30 cellular contexts compared by ENCODE assay signal in genomic region chr12:132673288-132674179, GRCh38. TPM values are rescaled to one million over a fixed set of nuclear protein-coding genes. Genes with fewer than 3 reads are reported as not detected.
DNase-seq lines count a peak whose midpoint lies in the region; ATAC-seq and TF ChIP-seq lines count a peak whose summit lies in the region.
"Had no signal": no experiment of that assay in that cellular context is flagged by ENCODE, and none has a peak within 500 bp of the region (broad histone marks: within the 10 kb centered on the region; RNA-seq: fewer than 3 reads in every experiment).

No MANE protein-coding gene starts in this region.

- H3K18ac ChIP-seq in mesenchymal stem cell (ENCODE audit: low read depth in 1 of 2, low read length in 2 of 2): no peak overlapping the region

- H2AK5ac ChIP-seq in mesenchymal stem cell (ENCODE audit: low read length, severe bottlenecking): no peak overlapping the region

- no peak overlapping the region for H2AFZ ChIP-seq in mesenchymal stem cell (ENCODE audit: low read depth, low read length)

- no peak overlapping the region for H2BK5ac ChIP-seq in mesenchymal stem cell (ENCODE audit: low read depth, low read length, poor library complexity, severe bottlenecking)

- peak overlapping the region in 1 of 2 experiments; percentile 8 for H3K14ac ChIP-seq in mesenchymal stem cell (ENCODE audit: low read length in 2 of 2)

- H3K4me1 ChIP-seq in BLaER1 (peaks cover 28% of the 10 kb centered on the region), mesenchymal stem cell (ENCODE audit: control insufficient read depth, insufficient read depth, low read depth, low read length) (peaks cover 4% of the 10 kb centered on the region), foreskin keratinocyte (no peaks in the 10 kb centered on the region)
- H3K4me1 ChIP-seq: HAP-1 had no signal

- no peak overlapping the region for H2BK12ac ChIP-seq in mesenchymal stem cell (ENCODE audit: low read length in 2 of 2)

- H3K27ac ChIP-seq in BLaER1: peak overlapping the region; percentile 64; the same call in 1 of the 2 replicates
- H3K27ac ChIP-seq in mesenchymal stem cell (ENCODE audit: low read length, poor library complexity, severe bottlenecking): no peak overlapping the region
- H3K27ac ChIP-seq in foreskin keratinocyte: no peak overlapping the region
- H3K27ac ChIP-seq: HL-60 had no signal

- H4K20me1 ChIP-seq in BLaER1: peaks cover 22% of the 10 kb centered on the region

- H4K8ac ChIP-seq in mesenchymal stem cell (ENCODE audit: low read length): no peak overlapping the region

- H3K4me2 ChIP-seq in BLaER1 (peak overlapping the region; percentile 45), mesenchymal stem cell (ENCODE audit: low read length, poor library complexity, severe bottlenecking) (no peak overlapping the region)

- WGBS in mesenchymal stem cell: 98% methylated on average over 26 of the region's 27 CpGs

- no peak overlapping the region for H2BK15ac ChIP-seq in mesenchymal stem cell (ENCODE audit: low read depth, poor library complexity, severe bottlenecking)

- ATAC-seq in esophagus mucosa (peak; percentile 17), foreskin keratinocyte (no peak), HG03571 (IDR thresholded peaks at IDR 0.05; ENCODE audit: unreplicated experiment) (no peak), HG03469 (IDR thresholded peaks at IDR 0.05; ENCODE audit: unreplicated experiment) (no peak)

- peak overlapping the region; percentile 25 for H4K91ac ChIP-seq in mesenchymal stem cell (ENCODE audit: low read length)

- H3K27me3 ChIP-seq in BLaER1 (no peaks in the 10 kb centered on the region), mesenchymal stem cell (ENCODE audit: control insufficient read depth in 1 of 2, insufficient read depth in 1 of 2, low read length in 2 of 2) (no peaks in the 10 kb centered on the region), foreskin keratinocyte (no peaks in the 10 kb centered on the region)

- H3K79me1 ChIP-seq in mesenchymal stem cell (replicated peaks; ENCODE audit: low read length, poor library complexity, severe bottlenecking): peaks cover 13% of the 10 kb centered on the region

- TF ChIP-seq CTCF in foreskin keratinocyte (conservative IDR thresholded peaks at IDR 0.05): no peak

- H3K9ac ChIP-seq in BLaER1 (peak overlapping the region; percentile 51), mesenchymal stem cell (ENCODE audit: low read length) (no peak overlapping the region)

- no peaks in the 10 kb centered on the region for H3K9me3 ChIP-seq in BLaER1
- H3K9me3 ChIP-seq in mesenchymal stem cell (ENCODE audit: control insufficient read depth, low read length): no peaks in the 10 kb centered on the region
- H3K9me3 ChIP-seq: HAP-1 had no signal

- H3K4me3 ChIP-seq in BLaER1 (no peak overlapping the region), mesenchymal stem cell (ENCODE audit: insufficient read depth in 1 of 2, low read depth in 1 of 2, low read length in 2 of 2) (peak overlapping the region in 1 of 2 experiments; percentile 30)
- H3K4me3 ChIP-seq: HAP-1 had no signal

- H2BK120ac ChIP-seq in mesenchymal stem cell (ENCODE audit: low read depth, low read length): no peak overlapping the region

- no peak overlapping the region for H3K4ac ChIP-seq in mesenchymal stem cell (ENCODE audit: low read depth in 1 of 2, low read length in 2 of 2)

- H3K36me3 ChIP-seq in BLaER1: peaks cover 99% of the 10 kb centered on the region
- H3K36me3 ChIP-seq in mesenchymal stem cell (ENCODE audit: control insufficient read depth in 1 of 2, insufficient read depth in 2 of 2, low read depth in 1 of 2, low read length in 2 of 2): peaks cover 55 to 62% of the 10 kb centered on the region in 2 experiments

- DNase-seq in mesenchymal stem cell (no peak), SW 1271 (lab: John Stamatoyannopoulos, UW) (no peak), foreskin keratinocyte (no peak)
- DNase-seq: CD4-positive, alpha-beta T cell; COR-L47; DMS53; GOT3; HFFc6; Kasumi-1; MV-4-11; NCI-H1105; NCI-H1436 treated with DMSO at 0.1 percent for 48 hours; NCI-H1930; NCI-H2107; NCI-H446; NCI-H524 treated with DMSO at 0.1 percent for 48 hours; NCI-H774; Right ventricle myocardium superior had no signal

- H3K23ac ChIP-seq in mesenchymal stem cell (ENCODE audit: low read length in 2 of 2): no peak overlapping the region

TF ChIP-seq in PFSK-1, 5 proteins besides CTCF, POLR2A, EP300 and RAD21:
- TF ChIP-seq POLR2AphosphoS5 (IDR thresholded peaks at IDR 0.05; ENCODE audit: low read depth, low read length): peak; percentile 59
- TF ChIP-seq REST (IDR thresholded peaks at IDR 0.05; ENCODE audit: insufficient read depth in 1 of 2, low read depth in 2 of 2, low read length in 2 of 2): no peak
- TF ChIP-seq TAF1 (IDR thresholded peaks at IDR 0.05; ENCODE audit: borderline replicate concordance, insufficient read depth, low read length): no peak

RNA-seq across cellular contexts. Expression of gene POLE, which starts 13.6 kb away (rescaled TPM):
- 216 TPM for polyA plus RNA-seq in PFSK-1 (2012; ENCODE audit: insufficient read length, low read depth)
- total RNA-seq in esophagus mucosa (23.4 TPM), foreskin keratinocyte (39.5 and 44.3 TPM in 2 replicates)
- 4.5 TPM for polyA plus RNA-seq in mesenchymal stem cell (2013, experiment 1 of 2)
- 3.9 TPM for polyA plus RNA-seq in mesenchymal stem cell (2013, experiment 2 of 2)
- polyA plus RNA-seq in foreskin keratinocyte: 30.5 and 33.6 TPM in 2 replicates

RNA-seq across cellular contexts. Expression of gene PXMP2, which starts 13.9 kb away (rescaled TPM):
- polyA plus RNA-seq in PFSK-1 (2012; ENCODE audit: insufficient read length, low read depth): 24.5 TPM
- total RNA-seq in esophagus mucosa (12.3 TPM), foreskin keratinocyte (25.4 and 31.5 TPM in 2 replicates)
- 15.3 TPM for polyA plus RNA-seq in mesenchymal stem cell (2013, experiment 1 of 2)
- polyA plus RNA-seq in mesenchymal stem cell (2013, experiment 2 of 2): 15.8 TPM
- 35.0 and 44.2 TPM in 2 replicates for polyA plus RNA-seq in foreskin keratinocyte

RNA-seq across cellular contexts. Expression of gene PGAM5, which starts 37.1 kb away (rescaled TPM):
- polyA plus RNA-seq in PFSK-1 (2012; ENCODE audit: insufficient read length, low read depth): 24.8 TPM
- total RNA-seq in esophagus mucosa: 49.8 TPM
- polyA plus RNA-seq in mesenchymal stem cell (2013, experiment 1 of 2): 13.1 TPM
- 13.1 TPM for polyA plus RNA-seq in mesenchymal stem cell (2013, experiment 2 of 2)
- 63.1 and 68.7 TPM in 2 replicates for total RNA-seq in foreskin keratinocyte
- 43.1 and 49.4 TPM in 2 replicates for polyA plus RNA-seq in foreskin keratinocyte

RNA-seq across cellular contexts. Expression of gene P2RX2, which starts 55.0 kb away (rescaled TPM):
- polyA plus RNA-seq in PFSK-1 (2012; ENCODE audit: insufficient read length, low read depth): 0.79 TPM
- total RNA-seq in esophagus mucosa: not detected
- not detected for polyA plus RNA-seq in mesenchymal stem cell (2013, experiment 1 of 2)
- not detected for polyA plus RNA-seq in mesenchymal stem cell (2013, experiment 2 of 2)
- not detected in 2 replicates for total RNA-seq in foreskin keratinocyte
- polyA plus RNA-seq in foreskin keratinocyte: not detected in 2 replicates
- total RNA-seq: A172; CD4-positive, alpha-beta T cell; HFFc6; M059J; Right ventricle myocardium superior; RPMI7951; SK-MEL-5 had no signal
- polyA plus RNA-seq: BJ had no signal
